In genomic region chr3:10918011-10918410, GRCh38 we compare ENCODE assay signal across 23 cellular contexts.
"Had no signal": no experiment of that assay in that cellular context is flagged by ENCODE, and none has a peak within 500 bp of the region (broad histone marks: within the 10 kb centered on the region; RNA-seq: fewer than 3 reads in every experiment).

No MANE protein-coding gene starts in this region.

- ATAC-seq: activated CD4-positive, alpha-beta T cell treated with anti-CD3 and anti-CD28 coated beads for 36 hours; activated CD8-positive, alpha-beta T cell treated with anti-CD3 and anti-CD28 coated beads, Interleukin-2, amount 10 ng/mL, durations not matched to agents 7 days and 5 days; activated T-cell treated with anti-CD3 and anti-CD28 coated beads, Interleukin-2, amount 50 U/mL, for 4 hours; activated T-helper 17 cell treated with anti-CD3 and anti-CD28 coated beads, Interleukin-2, amount 50 U/mL, for 72 hours; esophagus mucosa had no signal

- H3K27ac ChIP-seq: brain microvascular endothelial cell, colonic mucosa, dorsolateral prefrontal cortex had no signal

- H3K36me3 ChIP-seq: brain microvascular endothelial cell, colonic mucosa had no signal

- H3K27me3 ChIP-seq: colonic mucosa, dorsolateral prefrontal cortex had no signal

- DNase-seq: activated CD4-positive, alpha-beta memory T cell treated with anti-CD3 and anti-CD28 coated beads for 36 hours; activated CD4-positive, alpha-beta T cell treated with anti-CD3 and anti-CD28 coated beads for 36 hours; activated CD4-positive, alpha-beta T cell treated with anti-CD3 and anti-CD28 coated beads, Interleukin-2, amount 10 ng/mL, durations not matched to agents 24 days and 14 days; activated CD4-positive, CD25-positive, alpha-beta regulatory T cell; activated CD4-positive, CD25-positive, alpha-beta regulatory T cell treated with anti-CD3 and anti-CD28 coated beads, Interleukin-2, amount 50 U/mL, for 72 hours; activated CD8-positive, alpha-beta T cell treated with anti-CD3 and anti-CD28 coated beads, Interleukin-2, amount 10 ng/mL, durations not matched to agents 7 days and 5 days; activated effector memory CD4-positive, alpha-beta T cell treated with Interleukin-2 at 50 U/mL for 16 hours; activated gamma-delta T cell treated with Interleukin-2 at 50 U/mL for 16 hours; activated naive CD4-positive, alpha-beta T cell treated with anti-CD3 and anti-CD28 coated beads, Interleukin-2, amount 50 U/mL, for 16 hours; activated naive CD4-positive, alpha-beta T cell treated with Interleukin-2 at 50 U/mL for 16 hours; activated T-cell treated with anti-CD3 and anti-CD28 coated beads, Interleukin-2, amount 50 U/mL, for 4 hours; amniotic stem cell; anterior cingulate cortex; brain microvascular endothelial cell; caudate nucleus; colonic mucosa; dorsolateral prefrontal cortex; effector memory CD4-positive, alpha-beta T cell; endodermal cell; foreskin fibroblast; T-helper 2 cell had no signal

- H3K4me3 ChIP-seq: colonic mucosa, dorsolateral prefrontal cortex had no signal

- H3K9me3 ChIP-seq: colonic mucosa had no signal

- H3K4me1 ChIP-seq: colonic mucosa had no signal
